25 cellular contexts compared by ENCODE assay signal in genomic region chr9:123424552-123425225, GRCh38.
DNase-seq lines count a peak whose midpoint lies in the region; ATAC-seq, FAIRE-seq and TF ChIP-seq lines count a peak whose summit lies in the region.
"Had no signal": no experiment of that assay in that cellular context is flagged by ENCODE, and none has a peak within 500 bp of the region (broad histone marks: within the 10 kb centered on the region; RNA-seq: fewer than 3 reads in every experiment).

No MANE protein-coding gene starts in this region.

- no peaks in the 10 kb centered on the region for H3K36me3 ChIP-seq in K562 (ENCODE audit: control insufficient read depth, insufficient read depth, low read length)
- peaks cover 9 to 52% of the 10 kb centered on the region in 2 experiments; a peak in 4 of 5 replicates for H3K36me3 ChIP-seq in HepG2 (replicated peaks in 1 of 2; ENCODE audit: control insufficient read depth in 1 of 2, insufficient read depth in 2 of 2, low read length in 2 of 2)
- H3K36me3 ChIP-seq: SJSA1 had no signal

- no peaks in the 10 kb centered on the region for H3K79me2 ChIP-seq in K562 (ENCODE audit: control insufficient read depth, insufficient read depth, low read length)
- no peaks in the 10 kb centered on the region for H3K79me2 ChIP-seq in HepG2 (ENCODE audit: insufficient read depth, low read length)

- H3K4me1 ChIP-seq in A549 (no peaks in the 10 kb centered on the region), K562 (replicated peaks in 1 of 2; ENCODE audit: control insufficient read depth in 2 of 2, insufficient read depth in 2 of 2, low read length in 2 of 2) (peaks cover 0 to 2% of the 10 kb centered on the region in 2 experiments; a peak in 1 of 5 replicates), HepG2 (ENCODE audit: insufficient read depth, low read length) (no peaks in the 10 kb centered on the region)
- H3K4me1 ChIP-seq: SJSA1 had no signal

- H3K9me3 ChIP-seq in A549 (peaks cover 4% of the 10 kb centered on the region; the same call in 1 of the 3 replicates), K562 (replicated peaks; ENCODE audit: control insufficient read depth, insufficient read depth, low read depth, low read length) (no peaks in the 10 kb centered on the region), HepG2 (ENCODE audit: low read length) (no peaks in the 10 kb centered on the region)
- H3K9me3 ChIP-seq: SJSA1 had no signal

- intact Hi-C loops in K562 (cut with micrococcal nuclease), result no loop called here
- intact Hi-C loops in HepG2 (cut with micrococcal nuclease; ENCODE audit: unreplicated experiment), result no loop called here

- POLR2A ChIA-PET in A549 (lab: Yijun Ruan, JAX), result no interaction called here
- POLR2A ChIA-PET in K562 (lab: Yijun Ruan, JAX), result interaction anchor here (1.1 to 1.4 kb wide), 2 partner anchors 9 to 16 kb away, joined by 3 to 4 read pairs; no protein-coding TSS in a partner anchor
- POLR2A ChIA-PET in HepG2 (lab: Yijun Ruan, JAX), result no interaction called here

- no peaks in the 10 kb centered on the region for H3K9me3 Mint-ChIP-seq in stimulated activated effector memory CD8-positive, alpha-beta T cell treated with anti-CD3 and anti-CD28 coated beads, Interleukin-12 subunit alpha, Interleukin-12 subunit beta, amount 100 ng/mL, for 72 hours
- H3K9me3 Mint-ChIP-seq: CD4-positive, alpha-beta T cell had no signal

- H3K4me3 ChIP-seq in A549, result no peak overlapping the region
- no peak overlapping the region for H3K4me3 ChIP-seq in K562
- no peak overlapping the region for H3K4me3 ChIP-seq in HepG2 (replicated peaks in 1 of 3; ENCODE audit: insufficient read depth in 1 of 3, low read depth in 2 of 3, low read length in 3 of 3)
- H3K4me3 ChIP-seq: BLaER1 treated with 17β-estradiol and CSF1 and Interleukin-3, amounts not matched to agents 10 nM and 100 nM; SJSA1 had no signal

- CTCF ChIA-PET in A549 (lab: Yijun Ruan, JAX) (interaction anchor here (1.2 to 1.5 kb wide), 3 partner anchors 11 to 24 kb away, joined by 3 to 4 read pairs (median 4); no protein-coding TSS in a partner anchor), K562 (lab: Yijun Ruan, JAX; ENCODE audit: low intra/inter-chr PET ratio) (no interaction called here), HepG2 (lab: Yijun Ruan, JAX; ENCODE audit: low intra/inter-chr PET ratio, low total read pairs) (no interaction called here)

- TF ChIP-seq CTCF in A549 (IDR thresholded peaks at IDR 0.05) (no peak), K562 (IDR thresholded peaks at IDR 0.05 in 2 of 3, conservative IDR thresholded peaks at IDR 0.05 in 1 of 3; ENCODE audit: insufficient read depth in 2 of 3, low read depth in 1 of 3, low read length in 3 of 3) (no peak), HepG2 (CRISPR knock-in tag; IDR thresholded peaks at IDR 0.05) (no peak)

- peak overlapping the region; percentile 67 for H3K27ac Mint-ChIP-seq in stimulated activated effector memory CD8-positive, alpha-beta T cell treated with anti-CD3 and anti-CD28 coated beads, Interleukin-12 subunit alpha, Interleukin-12 subunit beta, amount 100 ng/mL, for 72 hours
- H3K27ac Mint-ChIP-seq: CD4-positive, alpha-beta T cell had no signal

- no TSS peak for BruUV-seq in K562 (replicated peaks; lab: Mats Ljungman, UMichigan)
- BruUV-seq in HepG2 (replicated peaks; lab: Mats Ljungman, UMichigan), result no TSS peak

- no peak for TF ChIP-seq EP300 in A549 (IDR thresholded peaks at IDR 0.05)
- TF ChIP-seq EP300 in K562 (IDR thresholded peaks at IDR 0.05; ENCODE audit: low read length), result no peak
- no peak for TF ChIP-seq EP300 in HepG2 (IDR thresholded peaks at IDR 0.05; ENCODE audit: low read depth in 2 of 2, low read length in 2 of 2)
- TF ChIP-seq EP300 in HepG2 (CRISPR knock-in tag; IDR thresholded peaks at IDR 0.05; ENCODE audit: borderline replicate concordance), result no peak

- in situ Hi-C loops in K562 (cut with MboI), result no loop called here
- in situ Hi-C loops in HepG2 (cut with HindIII; ENCODE audit: extremely low pct_ligation_motif_present, low pct_unique_long_range_greater_than_20kb), result loop anchor here (25.0 kb wide), 1 partner anchor 613 kb away; no protein-coding TSS in a partner anchor

- H4K20me1 ChIP-seq in K562 (replicated peaks; ENCODE audit: control insufficient read depth, insufficient read depth, low read length) (no peaks in the 10 kb centered on the region; the same call in none of the 2 replicates), HepG2 (ENCODE audit: insufficient read depth, low read length) (no peaks in the 10 kb centered on the region)

- no peak for ATAC-seq in A549
- no peak for ATAC-seq in K562
- ATAC-seq in HepG2, result no peak
- no peak for ATAC-seq in stimulated activated effector memory CD8-positive, alpha-beta T cell treated with anti-CD3 and anti-CD28 coated beads, Interleukin-12 subunit alpha, Interleukin-12 subunit beta, amount 100 ng/mL, for 72 hours
- ATAC-seq in GM19463 (IDR thresholded peaks at IDR 0.05; ENCODE audit: unreplicated experiment), result no peak
- ATAC-seq in HG03432 (IDR thresholded peaks at IDR 0.05; ENCODE audit: unreplicated experiment), result no peak
- ATAC-seq: HCT116, PC-3 had no signal

- H3K4me2 ChIP-seq in A549 (no peak overlapping the region), K562 (ENCODE audit: insufficient read depth, low read length) (no peak overlapping the region), HepG2 (ENCODE audit: low read depth, low read length) (no peak overlapping the region)
- H3K4me2 ChIP-seq: BLaER1 treated with 17β-estradiol and CSF1 and Interleukin-3, amounts not matched to agents 10 nM and 100 nM had no signal

- FAIRE-seq in A549 (lab: Jason Lieb, UNC), result no peak
- no peak for FAIRE-seq in K562 (lab: Jason Lieb, UNC)
- no peak for FAIRE-seq in HepG2 (lab: Jason Lieb, UNC)
- FAIRE-seq: A204.1, D721Med had no signal

- H3K9ac ChIP-seq in K562 (ENCODE audit: insufficient read depth in 1 of 2, low read depth in 2 of 2, low read length in 2 of 2) (no peak overlapping the region), HepG2 (ENCODE audit: insufficient read depth, low read depth, low read length) (no peak overlapping the region)
- H3K9ac ChIP-seq: BLaER1 treated with 17β-estradiol and CSF1 and Interleukin-3, amounts not matched to agents 10 nM and 100 nM had no signal

- no peaks in the 10 kb centered on the region for H3K4me1 Mint-ChIP-seq in stimulated activated effector memory CD8-positive, alpha-beta T cell treated with anti-CD3 and anti-CD28 coated beads, Interleukin-12 subunit alpha, Interleukin-12 subunit beta, amount 100 ng/mL, for 72 hours

- H3K27ac ChIP-seq in A549 (no peak overlapping the region), K562 (ENCODE audit: extremely low read depth, low read depth, low read length) (no peak overlapping the region), HepG2 (ENCODE audit: extremely low read length, insufficient read depth, low read length) (no peak overlapping the region)
- H3K27ac ChIP-seq: BLaER1 treated with 17β-estradiol and CSF1 and Interleukin-3, amounts not matched to agents 10 nM and 100 nM; HL-60; SJSA1 had no signal

- WGBS in A549 (ENCODE audit: missing lambda C conversion rate), result 91% methylated on average over 6 of the region's 6 CpGs
- WGBS in K562 (ENCODE audit: insufficient coverage, low coverage, missing lambda C conversion rate), result 68% methylated on average over 6 of the region's 6 CpGs
- 95% methylated on average over 6 of the region's 6 CpGs for WGBS in HepG2 (ENCODE audit: low lambda C conversion rate)

- no peaks in the 10 kb centered on the region for H3K27me3 ChIP-seq in K562 (ENCODE audit: control insufficient read depth in 2 of 2, insufficient read depth in 2 of 2, low read length in 2 of 2)
- no peaks in the 10 kb centered on the region for H3K27me3 ChIP-seq in HepG2 (ENCODE audit: control insufficient read depth in 1 of 2, insufficient read depth in 2 of 2, low read length in 2 of 2)
- H3K27me3 ChIP-seq: SJSA1 had no signal

- H2AFZ ChIP-seq in K562 (ENCODE audit: low read depth, low read length) (no peak overlapping the region), HepG2 (ENCODE audit: low read length) (no peak overlapping the region)

- H3K4me3 Mint-ChIP-seq in stimulated activated effector memory CD8-positive, alpha-beta T cell treated with anti-CD3 and anti-CD28 coated beads, Interleukin-12 subunit alpha, Interleukin-12 subunit beta, amount 100 ng/mL, for 72 hours, result no peak overlapping the region
- H3K4me3 Mint-ChIP-seq: CD4-positive, alpha-beta T cell had no signal

- H3K9me1 ChIP-seq in K562 (ENCODE audit: control insufficient read depth, insufficient read depth, low read length), result no peaks in the 10 kb centered on the region

- TF ChIP-seq POLR2A in A549 (IDR thresholded peaks at IDR 0.05; ENCODE audit: low read length), result no peak
- no peak for TF ChIP-seq POLR2A in K562 (conservative IDR thresholded peaks at IDR 0.05)
- TF ChIP-seq POLR2A in HepG2 (IDR thresholded peaks at IDR 0.05; ENCODE audit: insufficient read depth in 1 of 2, low read depth in 2 of 2, low read length in 2 of 2), result no peak

- TF ChIP-seq RAD21 in A549 (conservative IDR thresholded peaks at IDR 0.05 in 1 of 2, IDR thresholded peaks at IDR 0.05 in 1 of 2) (no peak), K562 (CRISPR knock-in tag; conservative IDR thresholded peaks at IDR 0.05 in 1 of 2, IDR thresholded peaks at IDR 0.05 in 1 of 2) (no peak), HepG2 (CRISPR knock-in tag; IDR thresholded peaks at IDR 0.05) (no peak)

- DNase-seq in A549 (ENCODE audit: low read depth in 1 of 2, low spot score in 1 of 2) (no peak), K562 (ENCODE audit: extremely low read depth in 1 of 4, low spot score in 3 of 4) (no peak), HepG2 (ENCODE audit: low spot score) (no peak), midbrain (lab: John Stamatoyannopoulos, UW) (no peak)
- DNase-seq in stimulated activated effector memory CD8-positive, alpha-beta T cell treated with anti-CD3 and anti-CD28 coated beads, Interleukin-12 subunit alpha, Interleukin-12 subunit beta, amount 100 ng/mL, for 72 hours (ENCODE audit: low spot score in 2 of 2), result no peak
- DNase-seq: AML-193; CD4-positive, alpha-beta T cell; DMS53; Karpas-422; NCI-H1092 treated with DMSO at 0.1 percent for 48 hours; NCI-H1436; NCI-H187; NCI-H2081 treated with DMSO at 0.1 percent for 48 hours; NCI-H2171; NCI-H226; NCI-H510A; PC-3 had no signal

- H3K36me3 Mint-ChIP-seq in stimulated activated effector memory CD8-positive, alpha-beta T cell treated with anti-CD3 and anti-CD28 coated beads, Interleukin-12 subunit alpha, Interleukin-12 subunit beta, amount 100 ng/mL, for 72 hours, result peaks cover 8% of the 10 kb centered on the region

TF ChIP-seq in A549, 52 proteins besides CTCF, POLR2A, EP300 and RAD21 (continues in another document):
- peak; percentile 30 for TF ChIP-seq ZFP36 (IDR thresholded peaks at IDR 0.05; ENCODE audit: borderline replicate concordance, partially characterized antibody)

TF ChIP-seq in K562, 482 proteins besides CTCF, POLR2A, EP300 and RAD21 (continues in another document):
- TF ChIP-seq KDM1A (IDR thresholded peaks at IDR 0.05) (peak in 1 of 2 experiments; percentile 28; a peak in 1 of 4 replicates), MTA2 (IDR thresholded peaks at IDR 0.05; ENCODE audit: low read depth) (no peak), RBM25 (IDR thresholded peaks at IDR 0.05; ENCODE audit: low read depth, low read length, severe bottlenecking) (peak; percentile 86)

TF ChIP-seq in HepG2, 621 proteins besides CTCF, POLR2A, EP300 and RAD21 (continues in another document):
- TF ChIP-seq ZNF343 (CRISPR knock-in tag; IDR thresholded peaks at IDR 0.05) (no peak), ZNF768 (CRISPR knock-in tag; IDR thresholded peaks at IDR 0.05) (peak; percentile 78; the same call in 1 of the 2 replicates), FLYWCH1 (CRISPR knock-in tag; IDR thresholded peaks at IDR 0.05) (no peak)
